In genomic region chr18:2818281-2818680, GRCh38 we compare ENCODE assay signal across 7 cellular contexts.
"Had no signal": no experiment of that assay in that cellular context is flagged by ENCODE, and none has a peak within 500 bp of the region (broad histone marks: within the 10 kb centered on the region; RNA-seq: fewer than 3 reads in every experiment).

No MANE protein-coding gene starts in this region.

- H3K36me3 ChIP-seq: HAP-1 had no signal

- DNase-seq: HFFc6, IMR-90, KBM-7 had no signal

- H3K4me1 ChIP-seq: HAP-1 had no signal

- ATAC-seq: GM23338, HCT116 had no signal

- H3K27ac ChIP-seq: KMS-11 had no signal

- H3K4me3 ChIP-seq: GM23338, HAP-1 had no signal
